ENCODE assay signal across 8 cellular contexts in the genomic region with DNA sequence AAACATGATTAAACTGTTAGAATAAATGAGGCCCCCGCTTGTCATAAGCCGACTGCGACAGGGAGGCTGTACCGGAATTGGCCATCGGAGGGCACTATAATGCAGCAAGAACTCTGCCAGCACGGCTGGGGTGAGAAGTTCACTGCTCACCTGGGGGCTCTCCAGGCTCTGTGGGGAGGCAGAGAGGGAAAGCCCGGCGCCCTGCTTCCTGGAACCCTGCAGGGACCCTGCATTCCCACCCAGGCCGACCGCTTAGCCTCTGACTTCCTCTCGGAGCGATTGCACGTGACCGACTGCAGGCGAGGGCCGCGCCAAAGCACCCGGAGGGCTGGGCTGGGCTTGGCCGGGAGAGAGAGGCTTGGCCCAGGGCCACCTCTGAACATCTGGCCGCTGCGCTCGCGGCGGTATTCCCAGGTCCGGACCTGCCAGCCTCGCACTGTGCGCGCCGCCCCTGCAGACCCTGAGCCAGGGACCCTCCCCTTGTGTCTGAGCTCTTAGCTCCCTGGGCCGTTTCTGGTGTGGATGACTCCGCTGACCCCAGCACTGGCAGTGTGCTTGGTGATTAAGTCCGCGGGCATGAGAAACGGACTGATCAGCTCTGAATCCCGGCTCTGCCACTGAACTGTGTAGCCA. TPM values are rescaled to one million over a fixed set of nuclear protein-coding genes. Genes with fewer than 3 reads are reported as not detected.
DNase-seq lines count a peak whose midpoint lies in the region; ATAC-seq and TF ChIP-seq lines count a peak whose summit lies in the region.

No MANE protein-coding gene starts in this region.

- H3K4me1 ChIP-seq in adipocyte (ENCODE audit: control insufficient read depth, insufficient read depth, low read length) (peaks cover 4% of the 10 kb centered on the region), left ventricle myocardium inferior (peaks cover 6% of the 10 kb centered on the region), psoas muscle (peaks cover 7% of the 10 kb centered on the region), urinary bladder (ENCODE audit: insufficient read depth) (no peaks in the 10 kb centered on the region)

- 1 to 2% (median 2%) methylated on average over 29 to 35 of the region's 35 CpGs for WGBS in psoas muscle, 3 donors
- 3% methylated on average over 35 of the region's 35 CpGs for WGBS in urinary bladder

- DNase-seq in NCI-H1417 treated with DMSO at 0.1 percent for 48 hours (lab: John Stamatoyannopoulos, UW) = peak; percentile 53
- peak; percentile 76 for DNase-seq in SW480 (ENCODE audit: low spot score)
- peak; percentile 89 for DNase-seq in adipocyte (ENCODE audit: low read depth)
- DNase-seq in left ventricle myocardium inferior = peak; percentile 81
- DNase-seq in psoas muscle = peak; percentile 68 to 86

- H3K27ac ChIP-seq in left ventricle myocardium inferior (replicated peaks) (peak overlapping the region; percentile 53), psoas muscle (no peak overlapping the region), urinary bladder (ENCODE audit: low read depth) (no peak overlapping the region)

- H3K36me3 ChIP-seq in adipocyte (ENCODE audit: control insufficient read depth, insufficient read depth, low read length, severe bottlenecking) = no peaks in the 10 kb centered on the region
- no peaks in the 10 kb centered on the region for H3K36me3 ChIP-seq in left ventricle myocardium inferior
- H3K36me3 ChIP-seq in psoas muscle (ENCODE audit: insufficient read depth in 1 of 2, low read depth in 1 of 2) = no peaks in the 10 kb centered on the region
- no peaks in the 10 kb centered on the region for H3K36me3 ChIP-seq in urinary bladder (ENCODE audit: insufficient read depth)

- peak; percentile 95 for ATAC-seq in HG02798 (IDR thresholded peaks at IDR 0.05; ENCODE audit: poor library complexity, unreplicated experiment)
- peak; percentile 85 to 95 (median 88) for ATAC-seq in psoas muscle

- TF ChIP-seq CTCF in GM12873 (IDR thresholded peaks at IDR 0.05; ENCODE audit: insufficient read depth, low read depth, low read length, missing control alignments) (peak; percentile 87), left ventricle myocardium inferior (IDR thresholded peaks at IDR 0.05; ENCODE audit: borderline replicate concordance) (peak; percentile 96), psoas muscle (IDR thresholded peaks at IDR 0.05) (peak; percentile 90)

- H3K9me3 ChIP-seq in adipocyte (ENCODE audit: control insufficient read depth, low read length) = no peaks in the 10 kb centered on the region
- no peaks in the 10 kb centered on the region for H3K9me3 ChIP-seq in left ventricle myocardium inferior (replicated peaks)
- no peaks in the 10 kb centered on the region for H3K9me3 ChIP-seq in psoas muscle

- intact Hi-C loops in left ventricle myocardium inferior (cut with micrococcal nuclease) = no loop called here
- intact Hi-C loops in psoas muscle (cut with DNase I) = loop anchor here in 1 of 2 donors (10.0 kb wide), 1 partner anchor 922 kb away; no protein-coding TSS in a partner anchor

- H3K9ac ChIP-seq in adipocyte (ENCODE audit: low read length) = peak overlapping the region; percentile 48

- H3K27me3 ChIP-seq in adipocyte (replicated peaks; ENCODE audit: control insufficient read depth, insufficient read depth, low read length) (peaks cover 5% of the 10 kb centered on the region), left ventricle myocardium inferior (ENCODE audit: low read depth) (peaks cover 2% of the 10 kb centered on the region), psoas muscle (ENCODE audit: insufficient read depth in 3 of 3, low read length in 2 of 3) (no peaks in the 10 kb centered on the region)

- H3K4me3 ChIP-seq in adipocyte (ENCODE audit: low read length) = peak overlapping the region; percentile 81
- peak overlapping the region; percentile 68 for H3K4me3 ChIP-seq in left ventricle myocardium inferior
- peak overlapping the region; percentile 69 for H3K4me3 ChIP-seq in psoas muscle
- peak overlapping the region; percentile 37 for H3K4me3 ChIP-seq in urinary bladder (ENCODE audit: low read depth, low read length)

RNA-seq across cellular contexts. Expression of a gene that starts 26.2 kb away (rescaled TPM):
- total RNA-seq in left ventricle myocardium inferior (not detected), psoas muscle (not detected), urinary bladder (not detected)
- polyA plus RNA-seq in psoas muscle (not detected), urinary bladder (not detected)
